ENCODE assay signal across 18 cellular contexts in genomic region chr16:2713985-2714774, GRCh38. TPM values are rescaled to one million over a fixed set of nuclear protein-coding genes. Genes with fewer than 3 reads are reported as not detected.
A peak's percentile ranks its signal among the peaks of the same experiment; 100 is the strongest.
DNase-seq lines count a peak whose midpoint lies in the region; ATAC-seq and TF ChIP-seq lines count a peak whose summit lies in the region.
"Had no signal": no experiment of that assay in that cellular context is flagged by ENCODE, and none has a peak within 500 bp of the region (broad histone marks: within the 10 kb centered on the region; RNA-seq: fewer than 3 reads in every experiment).

No MANE protein-coding gene starts in this region.

- no peaks in the 10 kb centered on the region for H3K27me3 Mint-ChIP-seq in activated T-helper 17 cell treated with anti-CD3 and anti-CD28 coated beads, Interleukin-2, amount 50 U/mL, for 72 hours
- peaks cover 12% of the 10 kb centered on the region for H3K27me3 Mint-ChIP-seq in progenitor cell of endocrine pancreas
- H3K27me3 Mint-ChIP-seq: CD4-positive, alpha-beta memory T cell had no signal

- DNase-seq in NCI-H510A treated with DMSO at 0.1 percent for 48 hours (lab: John Stamatoyannopoulos, UW) (peak; percentile 28), NCI-H510A (lab: John Stamatoyannopoulos, UW) (no peak), HT-29 (ENCODE audit: low spot score) (peak; percentile 84), sigmoid colon (peak; percentile 52), progenitor cell of endocrine pancreas (ENCODE audit: low spot score, unreplicated experiment) (no peak)
- DNase-seq: CD4-positive, alpha-beta memory T cell; EL; H9; NCI-H2081 treated with DMSO at 0.1 percent for 48 hours; NCI-H524 treated with DMSO at 0.1 percent for 48 hours; PC-9 had no signal

- WGBS in sigmoid colon, 2 donors: 66 to 82% methylated on average over 28 of the region's 28 CpGs

- H3K27me3 ChIP-seq in sigmoid colon: peaks cover 0 to 14% (median 7%) of the 10 kb centered on the region in 3 donors

- TF ChIP-seq CTCF in sigmoid colon (IDR thresholded peaks at IDR 0.05) (no peak), progenitor cell of endocrine pancreas (IDR thresholded peaks at IDR 0.05; ENCODE audit: unreplicated experiment) (no peak)

- intact Hi-C loops in sigmoid colon (cut with DNase I): no loop called here

- H3K27ac Mint-ChIP-seq in activated T-helper 17 cell treated with anti-CD3 and anti-CD28 coated beads, Interleukin-2, amount 50 U/mL, for 72 hours: peak overlapping the region; percentile 20
- H3K27ac Mint-ChIP-seq in progenitor cell of endocrine pancreas: no peak overlapping the region
- H3K27ac Mint-ChIP-seq: H9; T-helper 1 cell treated with Interleukin-12 subunit alpha and Interleukin-12 subunit beta and Interleukin-4 antibody, amounts not matched to agents 30 μg/mL and 1 μg/mL, for 36 hours had no signal

- H3K4me3 ChIP-seq in sigmoid colon: no peak overlapping the region
- H3K4me3 ChIP-seq: A549, PC-9 had no signal

- peaks cover 6% of the 10 kb centered on the region for H3K4me1 Mint-ChIP-seq in activated T-helper 17 cell treated with anti-CD3 and anti-CD28 coated beads, Interleukin-2, amount 50 U/mL, for 72 hours
- H3K4me1 Mint-ChIP-seq in progenitor cell of endocrine pancreas (ENCODE audit: low read depth): no peaks in the 10 kb centered on the region

- TF ChIP-seq POLR2A in sigmoid colon (IDR thresholded peaks at IDR 0.05): no peak

- H3K9me3 Mint-ChIP-seq in activated T-helper 17 cell treated with anti-CD3 and anti-CD28 coated beads, Interleukin-2, amount 50 U/mL, for 72 hours: no peaks in the 10 kb centered on the region
- H3K9me3 Mint-ChIP-seq in progenitor cell of endocrine pancreas (ENCODE audit: low read depth): no peaks in the 10 kb centered on the region
- H3K9me3 Mint-ChIP-seq: CD4-positive, alpha-beta memory T cell; H9; T-helper 1 cell treated with Interleukin-12 subunit alpha and Interleukin-12 subunit beta and Interleukin-4 antibody, amounts not matched to agents 30 μg/mL and 1 μg/mL, for 36 hours had no signal

- ATAC-seq in activated T-helper 17 cell treated with anti-CD3 and anti-CD28 coated beads, Interleukin-2, amount 50 U/mL, for 72 hours (replicated peaks): no peak
- no peak for ATAC-seq in GM21717 (IDR thresholded peaks at IDR 0.05; ENCODE audit: unreplicated experiment)
- no peak for ATAC-seq in GM19397 (IDR thresholded peaks at IDR 0.05; ENCODE audit: unreplicated experiment)
- ATAC-seq: A549, Right ventricle myocardium inferior, SK-N-SH treated with all-trans-retinoic acid at 6 μM for 48 hours had no signal

- H3K36me3 Mint-ChIP-seq in activated T-helper 17 cell treated with anti-CD3 and anti-CD28 coated beads, Interleukin-2, amount 50 U/mL, for 72 hours (ENCODE audit: low read depth): no peaks in the 10 kb centered on the region
- H3K36me3 Mint-ChIP-seq in progenitor cell of endocrine pancreas (ENCODE audit: insufficient read depth): no peaks in the 10 kb centered on the region
- H3K36me3 Mint-ChIP-seq: CD4-positive, alpha-beta memory T cell had no signal

- H3K36me3 ChIP-seq in sigmoid colon: peaks cover 0 to 9% (median 0%) of the 10 kb centered on the region in 4 donors

- peak overlapping the region; percentile 41 for H3K4me3 Mint-ChIP-seq in activated T-helper 17 cell treated with anti-CD3 and anti-CD28 coated beads, Interleukin-2, amount 50 U/mL, for 72 hours
- H3K4me3 Mint-ChIP-seq in progenitor cell of endocrine pancreas (ENCODE audit: low read depth): no peak overlapping the region
- H3K4me3 Mint-ChIP-seq: CD4-positive, alpha-beta memory T cell; T-helper 1 cell treated with Interleukin-12 subunit alpha and Interleukin-12 subunit beta and Interleukin-4 antibody, amounts not matched to agents 30 μg/mL and 1 μg/mL, for 36 hours had no signal

- peaks cover 0 to 9% (median 6%) of the 10 kb centered on the region in 4 donors for H3K4me1 ChIP-seq in sigmoid colon

- H3K27ac ChIP-seq in sigmoid colon: no peak overlapping the region
- H3K27ac ChIP-seq: A549, PC-9 had no signal

- H3K9me3 ChIP-seq in sigmoid colon: no peaks in the 10 kb centered on the region
- H3K9me3 ChIP-seq: A549 had no signal

- TF ChIP-seq EP300 in sigmoid colon (IDR thresholded peaks at IDR 0.05): no peak

RNA-seq across cellular contexts. Expression of gene PRSS27, which starts 5.8 kb away (rescaled TPM):
- 0.23 and 2.6 TPM in 2 replicates for total RNA-seq in HT-29 (2014; rRNA removed; shearing (Covaris generic))
- total RNA-seq in activated T-helper 17 cell treated with anti-CD3 and anti-CD28 coated beads, Interleukin-2, amount 50 U/mL, for 72 hours: 1 to 10 TPM; 2.2 to 2.9 TPM
- total RNA-seq in sigmoid colon (1 to 10 TPM; 1.2 to 5.0 (median 1.4) TPM), progenitor cell of endocrine pancreas (6.3 and 6.6 TPM in 2 replicates)
- 1 to 10 TPM in 1 of 3 donors, under 1 TPM in 1, not detected in 1; 0.60 to 2.1 TPM for polyA plus RNA-seq in sigmoid colon
- polyA plus RNA-seq: CD4-positive, alpha-beta memory T cell had no signal

RNA-seq across cellular contexts. Expression of gene KCTD5, which starts 31.9 kb away (rescaled TPM):
- total RNA-seq in HT-29 (2014; rRNA removed; shearing (Covaris generic)): 73.1 and 104 TPM in 2 replicates
- 10 to 100 TPM; 42.2 to 79.1 TPM for total RNA-seq in activated T-helper 17 cell treated with anti-CD3 and anti-CD28 coated beads, Interleukin-2, amount 50 U/mL, for 72 hours
- total RNA-seq in sigmoid colon (10 to 100 TPM in 3 of 4 donors, 1 to 10 TPM in 1; 9.5 to 17.1 (median 11.5) TPM), progenitor cell of endocrine pancreas (21.4 and 24.5 TPM in 2 replicates)
- 10 to 100 TPM; 47.4 to 80.5 (median 78.6) TPM for polyA plus RNA-seq in sigmoid colon

RNA-seq across cellular contexts. Expression of gene SRRM2, which starts 38.3 kb away (rescaled TPM):
- 132 and 138 TPM in 2 replicates for total RNA-seq in HT-29 (2014; rRNA removed; shearing (Covaris generic))
- total RNA-seq in activated T-helper 17 cell treated with anti-CD3 and anti-CD28 coated beads, Interleukin-2, amount 50 U/mL, for 72 hours: 100 to 1,000 TPM; 553 to 810 TPM
- total RNA-seq in sigmoid colon (100 to 1,000 TPM; 181 to 826 (median 219) TPM), progenitor cell of endocrine pancreas (817 and 838 TPM in 2 replicates)
- 100 to 1,000 TPM in 1 of 3 donors, 10 to 100 TPM in 2; 66.1 to 725 (median 73.8) TPM for polyA plus RNA-seq in sigmoid colon

Comparison
In these comparisons a context has a peak if more than half of its experiments do, and no peak if none do; other contexts are left out.
1. DNase-seq: peak in NCI-H510A treated with DMSO at 0.1 percent for 48 hours (single experiment), HT-29 (single experiment) and sigmoid colon (single experiment); none in NCI-H510A (single experiment) and progenitor cell of endocrine pancreas (single experiment).